In genomic region chr20:25300496-25301170, GRCh38 we compare ENCODE assay signal across 15 cellular contexts. TPM values are rescaled to one million over a fixed set of nuclear protein-coding genes. Genes with fewer than 3 reads are reported as not detected.
A peak's percentile ranks its signal among the peaks of the same experiment; 100 is the strongest.
DNase-seq lines count a peak whose midpoint lies in the region; ATAC-seq, FAIRE-seq and TF ChIP-seq lines count a peak whose summit lies in the region.
"Had no signal": no experiment of that assay in that cellular context is flagged by ENCODE, and none has a peak within 500 bp of the region (broad histone marks: within the 10 kb centered on the region; RNA-seq: fewer than 3 reads in every experiment).

No MANE protein-coding gene starts in this region.

- H3K4me1 ChIP-seq in ACC112 (ENCODE audit: control insufficient read depth, insufficient read depth, low read length, unreplicated experiment) = peaks cover 27% of the 10 kb centered on the region
- no peaks in the 10 kb centered on the region; the same call in 1 of the 2 replicates for H3K4me1 ChIP-seq in H9 (ENCODE audit: insufficient read depth, low read length)
- H3K4me1 ChIP-seq in K562 (replicated peaks in 1 of 2; ENCODE audit: control insufficient read depth in 2 of 2, insufficient read depth in 2 of 2, low read length in 2 of 2) = peaks cover 0 to 3% of the 10 kb centered on the region in 2 experiments; a peak in 2 of 5 replicates
- H3K4me1 ChIP-seq: parathyroid adenoma had no signal

- H3K9me3 Mint-ChIP-seq in H9 = no peaks in the 10 kb centered on the region
- H3K9me3 Mint-ChIP-seq: activated CD4-positive, alpha-beta T cell treated with anti-CD3 and anti-CD28 coated beads, Interleukin-2, amount 10 ng/mL, durations not matched to agents 7 days and 5 days; CD4-positive, alpha-beta T cell; stimulated activated naive CD8-positive, alpha-beta T cell treated with anti-CD3 and anti-CD28 coated beads, Interleukin-15, Interleukin-2, amounts not matched to agents 100 ng/mL and 50 ng/mL, for 24 hours had no signal

- POLR2A ChIA-PET in K562 (lab: Yijun Ruan, JAX) = interaction anchor here (1.0 to 1.5 kb wide), 3 partner anchors 10 to 23 kb away, joined by 4 to 7 read pairs (median 5); no protein-coding TSS in a partner anchor

- WGBS in H9 (ENCODE audit: extremely low coverage, insufficient read length, low lambda C conversion rate) = no CpG with 5 or more reads among the region's 13 CpGs
- 90% methylated on average over 7 of the region's 13 CpGs for WGBS in K562 (ENCODE audit: insufficient coverage, low coverage, missing lambda C conversion rate)

- H3K27ac Mint-ChIP-seq in H9 = peak overlapping the region; percentile 67 to 78 (median 75); a peak in 3 of 7 replicates
- H3K27ac Mint-ChIP-seq: stimulated activated naive CD8-positive, alpha-beta T cell treated with anti-CD3 and anti-CD28 coated beads, Interleukin-15, Interleukin-2, amounts not matched to agents 100 ng/mL and 50 ng/mL, for 24 hours had no signal

- CTCF ChIA-PET in K562 (lab: Yijun Ruan, JAX; ENCODE audit: low intra/inter-chr PET ratio) = no interaction called here

- DNase-seq in H9 (no peak), K562 (ENCODE audit: extremely low read depth in 1 of 4, low spot score in 3 of 4) (no peak), hepatic stellate cell (ENCODE audit: low spot score) (peak; percentile 58), activated gamma-delta T cell treated with Interleukin-2 at 50 U/mL for 16 hours (no peak), CD1c-positive myeloid dendritic cell (ENCODE audit: extremely low spot score) (no peak), NCI-H748 treated with DMSO at 0.1 percent for 48 hours (lab: John Stamatoyannopoulos, UW) (no peak), NCI-H2196 (lab: John Stamatoyannopoulos, UW; ENCODE audit: unreplicated experiment) (no peak)
- DNase-seq: activated CD4-positive, alpha-beta T cell treated with anti-CD3 and anti-CD28 coated beads, Interleukin-2, amount 10 ng/mL, durations not matched to agents 7 days and 5 days; activated naive CD4-positive, alpha-beta T cell treated with Interleukin-2 at 50 U/mL for 16 hours; CD4-positive, alpha-beta T cell; lower lobe of right lung; stimulated activated CD4-positive, alpha-beta T cell treated with anti-CD3 and anti-CD28 coated beads, Interleukin-2, amount 100 ng/mL, for 48 hours had no signal

- H3K4me3 ChIP-seq in ACC112 (ENCODE audit: low read depth, low read length) (no peak overlapping the region), K562 (no peak overlapping the region)
- H3K4me3 ChIP-seq: lower lobe of right lung had no signal

- peak overlapping the region; percentile 54 for H3K27ac ChIP-seq in ACC112 (ENCODE audit: low read depth, low read length)
- H3K27ac ChIP-seq in H9 (ENCODE audit: insufficient read length, low read depth, low read length) = no peak overlapping the region
- no peak overlapping the region for H3K27ac ChIP-seq in K562 (ENCODE audit: extremely low read depth, low read depth, low read length)
- H3K27ac ChIP-seq: lower lobe of right lung, parathyroid adenoma had no signal

- H3K23ac ChIP-seq in H9 (ENCODE audit: insufficient read length, low read depth, low read length) = no peak overlapping the region

- H3K9me3 ChIP-seq in H9 (ENCODE audit: control insufficient read depth, low read depth, low read length) (no peaks in the 10 kb centered on the region), K562 (replicated peaks; ENCODE audit: control insufficient read depth, insufficient read depth, low read depth, low read length) (no peaks in the 10 kb centered on the region)
- H3K9me3 ChIP-seq: lower lobe of right lung had no signal

- TF ChIP-seq RAD21 in K562 (CRISPR knock-in tag; conservative IDR thresholded peaks at IDR 0.05 in 1 of 2, IDR thresholded peaks at IDR 0.05 in 1 of 2) = no peak

- H4K8ac ChIP-seq in H9 (replicated peaks; ENCODE audit: insufficient read length, low read depth, low read length) = no peak overlapping the region

- H4K5ac ChIP-seq in H9 (ENCODE audit: insufficient read length, low read depth, low read length) = no peak overlapping the region

- no peak overlapping the region for H2BK5ac ChIP-seq in H9 (ENCODE audit: insufficient read length, low read length)

- no peak overlapping the region for H2BK20ac ChIP-seq in H9 (ENCODE audit: low read depth, low read length, poor library complexity, severe bottlenecking)

- H3K14ac ChIP-seq in H9 (ENCODE audit: insufficient read depth, low read length) = no peak overlapping the region

- H3K9ac ChIP-seq in H9 (ENCODE audit: extremely low read depth, insufficient read length, low read length) (no peak overlapping the region), K562 (ENCODE audit: insufficient read depth in 1 of 2, low read depth in 2 of 2, low read length in 2 of 2) (no peak overlapping the region)
- H3K9ac ChIP-seq: parathyroid adenoma had no signal

- H2BK12ac ChIP-seq in H9 (ENCODE audit: insufficient read length, low read depth, low read length) = no peak overlapping the region

- intact Hi-C loops in K562 (cut with micrococcal nuclease) = no loop called here

- no peak overlapping the region for H2AK5ac ChIP-seq in H9 (ENCODE audit: insufficient read length, low read length)

- no peak overlapping the region for H3K56ac ChIP-seq in H9 (ENCODE audit: insufficient read length, low read depth, low read length)

- H3K18ac ChIP-seq in H9 (ENCODE audit: insufficient read length, low read depth, low read length) = no peak overlapping the region

- H3K4me2 ChIP-seq in H9 (ENCODE audit: insufficient read depth, insufficient read length, low read length) (no peak overlapping the region), K562 (ENCODE audit: insufficient read depth, low read length) (no peak overlapping the region)

- no peak for TF ChIP-seq EP300 in K562 (IDR thresholded peaks at IDR 0.05; ENCODE audit: low read length)

- TF ChIP-seq POLR2A in K562 (conservative IDR thresholded peaks at IDR 0.05) = no peak

- peaks cover 2 to 33% (median 20%) of the 10 kb centered on the region in 3 experiments for H3K36me3 Mint-ChIP-seq in H9 (ENCODE audit: insufficient read depth in 1 of 3, low read depth in 3 of 3)

- peaks cover 3% of the 10 kb centered on the region; the same call in 1 of the 2 replicates for H3K36me3 ChIP-seq in ACC112 (ENCODE audit: insufficient read depth, low read length)
- H3K36me3 ChIP-seq in K562 (ENCODE audit: control insufficient read depth, insufficient read depth, low read length) = peaks cover 6% of the 10 kb centered on the region; the same call in 1 of the 3 replicates

- H4K20me1 ChIP-seq in H9 (ENCODE audit: control insufficient read depth, insufficient read depth, insufficient read length) (no peaks in the 10 kb centered on the region), K562 (replicated peaks; ENCODE audit: control insufficient read depth, insufficient read depth, low read length) (no peaks in the 10 kb centered on the region)

- H2AFZ ChIP-seq in ACC112 (ENCODE audit: low read length, unreplicated experiment) = no peak overlapping the region
- no peak overlapping the region for H2AFZ ChIP-seq in H9 (ENCODE audit: low read length)
- H2AFZ ChIP-seq in K562 (ENCODE audit: low read depth, low read length) = no peak overlapping the region
- H2AFZ ChIP-seq: parathyroid adenoma had no signal

- H3K27me3 Mint-ChIP-seq in H9 (ENCODE audit: low read depth) = no peaks in the 10 kb centered on the region; the same call in 1 of the 2 replicates
- H3K27me3 Mint-ChIP-seq: activated CD4-positive, alpha-beta T cell treated with anti-CD3 and anti-CD28 coated beads, Interleukin-2, amount 10 ng/mL, durations not matched to agents 7 days and 5 days; CD4-positive, alpha-beta T cell; stimulated activated naive CD8-positive, alpha-beta T cell treated with anti-CD3 and anti-CD28 coated beads, Interleukin-15, Interleukin-2, amounts not matched to agents 100 ng/mL and 50 ng/mL, for 24 hours had no signal

- no peaks in the 10 kb centered on the region for H3K9me1 ChIP-seq in K562 (ENCODE audit: control insufficient read depth, insufficient read depth, low read length)

- H2BK120ac ChIP-seq in H9 (ENCODE audit: low read depth, low read length, poor library complexity, severe bottlenecking) = no peak overlapping the region

- no peak overlapping the region for H3K4me3 Mint-ChIP-seq in H9
- H3K4me3 Mint-ChIP-seq: activated CD4-positive, alpha-beta T cell treated with anti-CD3 and anti-CD28 coated beads, Interleukin-2, amount 10 ng/mL, durations not matched to agents 7 days and 5 days; CD4-positive, alpha-beta T cell; stimulated activated naive CD8-positive, alpha-beta T cell treated with anti-CD3 and anti-CD28 coated beads, Interleukin-15, Interleukin-2, amounts not matched to agents 100 ng/mL and 50 ng/mL, for 24 hours had no signal

- no peaks in the 10 kb centered on the region for H3K79me1 ChIP-seq in H9 (ENCODE audit: insufficient read depth, low read depth, low read length, poor library complexity, severe bottlenecking)

- in situ Hi-C loops in K562 (cut with MboI) = no loop called here

- no TSS peak for BruUV-seq in K562 (replicated peaks; lab: Mats Ljungman, UMichigan)

- no peak overlapping the region for H3K4ac ChIP-seq in H9 (ENCODE audit: low read depth, low read length)

- peaks cover 12 to 14% of the 10 kb centered on the region in 2 experiments; a peak in 2 of 4 replicates for H3K4me1 Mint-ChIP-seq in H9

- no peak overlapping the region for H3T11ph ChIP-seq in H9 (ENCODE audit: low read length)

- no peak for TF ChIP-seq CTCF in H9 (conservative IDR thresholded peaks at IDR 0.05)
- TF ChIP-seq CTCF in K562 (IDR thresholded peaks at IDR 0.05 in 2 of 3, conservative IDR thresholded peaks at IDR 0.05 in 1 of 3; ENCODE audit: insufficient read depth in 2 of 3, low read depth in 1 of 3, low read length in 3 of 3) = no peak

- 0 out of 3 replicates have a peak, but pooled peaks have one; percentile 15 for ATAC-seq in K562

- no peak for FAIRE-seq in K562 (lab: Jason Lieb, UNC)

- H2BK15ac ChIP-seq in H9 (ENCODE audit: low read depth, low read length) = no peak overlapping the region

- H3K27me3 ChIP-seq in ACC112 (ENCODE audit: insufficient read depth, low read length) (no peaks in the 10 kb centered on the region), H9 (ENCODE audit: insufficient read depth, low read length) (no peaks in the 10 kb centered on the region), K562 (ENCODE audit: control insufficient read depth in 2 of 2, insufficient read depth in 2 of 2, low read length in 2 of 2) (no peaks in the 10 kb centered on the region)

- no peaks in the 10 kb centered on the region for H3K23me2 ChIP-seq in H9 (ENCODE audit: insufficient read length, low read depth, low read length, poor library complexity, severe bottlenecking)

- no peak overlapping the region for H4K91ac ChIP-seq in H9 (ENCODE audit: insufficient read length, low read depth, low read length)

- no peaks in the 10 kb centered on the region for H3K79me2 ChIP-seq in ACC112 (ENCODE audit: control insufficient read depth, insufficient read depth, low read length, unreplicated experiment)
- no peaks in the 10 kb centered on the region for H3K79me2 ChIP-seq in H9 (ENCODE audit: insufficient read depth, low read length)
- no peaks in the 10 kb centered on the region for H3K79me2 ChIP-seq in K562 (ENCODE audit: control insufficient read depth, insufficient read depth, low read length)
- H3K79me2 ChIP-seq: parathyroid adenoma had no signal

RNA-seq across cellular contexts. Expression of gene PYGB, which starts 52.7 kb away (rescaled TPM):
- total RNA-seq in H9 (2021) = 46.9 TPM in 2 replicates
- 15.0 and 42.9 TPM in 2 replicates for total RNA-seq in K562 (2011; cell fraction: chromatin; rRNA removed; ENCODE audit: low replicate concordance)
- total RNA-seq in K562 (2011; cell fraction: nucleolus; rRNA removed) = 22.9 and 27.7 TPM in 2 replicates
- 11.8 and 15.2 TPM in 2 replicates for total RNA-seq in K562 (2011; cell fraction: nucleoplasm; rRNA removed)
- total RNA-seq in K562 (2014; rRNA removed) = 12.4 and 13.0 TPM in 2 replicates
- 4.1 and 4.7 TPM in 2 replicates for total RNA-seq in K562 (2014; rRNA removed; fragmentation: Illumina TruSeq; extraction: Trizol)
- total RNA-seq in K562 (2015; rRNA removed; fragmentation: Illumina TruSeq; extraction: Trizol) = 9.8 and 10.8 TPM in 2 replicates
- total RNA-seq in K562 (2021) = 16.1 and 18.0 TPM in 2 replicates
- polyA plus RNA-seq in K562 (2011; rRNA removed) = 7.3 and 8.2 TPM in 2 replicates
- polyA plus RNA-seq in K562 (2011; cell fraction: cytosol; rRNA removed) = 8.5 and 12.3 TPM in 2 replicates
- polyA plus RNA-seq in K562 (2011; cell fraction: nucleus; rRNA removed) = 42.5 and 55.1 TPM in 2 replicates
- polyA plus RNA-seq in K562 (2012) = 12.7 and 36.7 TPM in 2 replicates
- polyA plus RNA-seq in K562 (2014; fragmentation: Illumina TruSeq; extraction: Trizol) = 10.2 and 11.3 TPM in 2 replicates
- polyA plus RNA-seq in K562 (2014; fragmentation: Nextera tagmentation; extraction: Ambion mirVana) = under 1 TPM; 0.34 to 0.46 TPM
- 12.3 and 16.0 TPM in 2 replicates for polyA plus RNA-seq in K562 (2014; rRNA removed)
- polyA minus RNA-seq in K562 (2011; rRNA and poly(A)+ RNA removed) = 5.7 and 8.6 TPM in 2 replicates
- 8.7 and 9.1 TPM in 2 replicates for polyA minus RNA-seq in K562 (2011; cell fraction: cytosol; rRNA and poly(A)+ RNA removed)
- polyA minus RNA-seq in K562 (2011; cell fraction: nucleus; rRNA and poly(A)+ RNA removed) = 11.4 and 14.6 TPM in 2 replicates
